Comparison of ENCODE assay signal across 21 cellular contexts in genomic region chr1:156077430-156077760, GRCh38. TPM values are rescaled to one million over a fixed set of nuclear protein-coding genes. Genes with fewer than 3 reads are reported as not detected.
DNase-seq lines count a peak whose midpoint lies in the region; ATAC-seq, FAIRE-seq and TF ChIP-seq lines count a peak whose summit lies in the region.
"Had no signal": no experiment of that assay in that cellular context is flagged by ENCODE, and none has a peak within 500 bp of the region (broad histone marks: within the 10 kb centered on the region; RNA-seq: fewer than 3 reads in every experiment).

No MANE protein-coding gene starts in this region.

- peak overlapping the region; percentile 52 for H2BK120ac ChIP-seq in H1 (replicated peaks; ENCODE audit: low read depth, low read length)

- no peak for TF ChIP-seq EP300 in H1 (IDR thresholded peaks at IDR 0.05; ENCODE audit: borderline replicate concordance in 1 of 2, low read depth in 2 of 2, low read length in 2 of 2)

- H2BK12ac ChIP-seq in H1 (ENCODE audit: low read depth, low read length) = peak overlapping the region; percentile 91; the same call in 1 of the 2 replicates

- POLR2A ChIA-PET in H1 (lab: Charles Lee; ENCODE audit: partially characterized antibody) = interaction anchor here (1.0 to 3.4 kb wide), 3 partner anchors 24 to 100 kb away, joined by 3 to 19 read pairs (median 13); partner anchors contain the start of genes ARHGEF2, LAMTOR2 and UBQLN4

- peak overlapping the region; percentile 47 to 79; a peak in 3 of 4 replicates for H3K4me2 ChIP-seq in H1 (ENCODE audit: insufficient read depth in 1 of 2, low read depth in 2 of 2, low read length in 2 of 2)

- H3K9me3 Mint-ChIP-seq in naive B cell = no peaks in the 10 kb centered on the region
- H3K9me3 Mint-ChIP-seq: stimulated activated naive CD8-positive, alpha-beta T cell treated with anti-CD3 and anti-CD28 coated beads, Interleukin-15, Interleukin-2, amounts not matched to agents 100 ng/mL and 50 ng/mL, for 24 hours had no signal

- peaks cover 8 to 36% (median 15%) of the 10 kb centered on the region in 9 donors for H3K4me1 ChIP-seq in heart right ventricle
- peaks cover 21 to 55% (median 45%) of the 10 kb centered on the region in 4 experiments for H3K4me1 ChIP-seq in H1 (replicated peaks in 1 of 4; ENCODE audit: control insufficient read depth in 3 of 4, insufficient read depth in 4 of 4, low read length in 3 of 4)
- no peaks in the 10 kb centered on the region for H3K4me1 ChIP-seq in uterus

- H3K23ac ChIP-seq in H1 (ENCODE audit: insufficient read length) = no peak overlapping the region

- H3K4me3 ChIP-seq in heart right ventricle = peak overlapping the region in 5 of 10 donors; percentile 41 to 65 (median 58)
- peak overlapping the region in 1 of 4 experiments; percentile 44; a peak in 1 of 8 replicates for H3K4me3 ChIP-seq in H1 (ENCODE audit: extremely low read depth in 1 of 4, insufficient read depth in 2 of 4, low read depth in 3 of 4, low read length in 4 of 4)
- H3K4me3 ChIP-seq in uterus = peak overlapping the region in 1 of 2 donors; percentile 52

- peak overlapping the region; percentile 93 for H2AK5ac ChIP-seq in H1 (ENCODE audit: low read depth, low read length)

- H3K9me3 ChIP-seq in heart right ventricle (no peaks in the 10 kb centered on the region), H1 (ENCODE audit: insufficient read depth in 2 of 2, low read depth in 1 of 2, low read length in 1 of 2) (no peaks in the 10 kb centered on the region), uterus (no peaks in the 10 kb centered on the region)
- H3K9me3 ChIP-seq: ovary had no signal

- peak overlapping the region; percentile 96 for H4K91ac ChIP-seq in H1 (replicated peaks; ENCODE audit: insufficient read length, low read length)

- CTCF ChIA-PET in H1 (lab: Charles Lee; ENCODE audit: partially characterized antibody) = no interaction called here

- peaks cover 21% of the 10 kb centered on the region for H3K79me1 ChIP-seq in H1 (ENCODE audit: low read depth, low read length)

- H3K27ac Mint-ChIP-seq in naive B cell = peak overlapping the region in 1 of 6 donors; percentile 77
- H3K27ac Mint-ChIP-seq: stimulated activated naive CD8-positive, alpha-beta T cell treated with anti-CD3 and anti-CD28 coated beads, Interleukin-15, Interleukin-2, amounts not matched to agents 100 ng/mL and 50 ng/mL, for 24 hours had no signal

- peak overlapping the region; percentile 91 for H3K18ac ChIP-seq in H1 (ENCODE audit: extremely low read depth, low read length)

- no peak overlapping the region for H2AFZ ChIP-seq in H1 (ENCODE audit: low read length)

- H3K4me1 Mint-ChIP-seq in naive B cell = peaks cover 13 to 21% (median 16%) of the 10 kb centered on the region in 3 donors

- intact Hi-C loops in heart right ventricle (cut with DNase I) = no loop called here
- intact Hi-C loops in Right ventricle myocardium inferior (cut with DNase I) = no loop called here
- intact Hi-C loops in uterus (cut with DNase I; ENCODE audit: low total_unique reads) = no loop called here

- H4K20me1 ChIP-seq in H1 (replicated peaks in 1 of 2; ENCODE audit: control insufficient read depth in 1 of 2, insufficient read depth in 2 of 2, low read length in 2 of 2) = peaks cover 10 to 33% of the 10 kb centered on the region in 2 experiments

- H3K4me3 Mint-ChIP-seq in naive B cell = peak overlapping the region in 6 of 8 donors; percentile 19 to 67 (median 50)
- H3K4me3 Mint-ChIP-seq: stimulated activated naive CD8-positive, alpha-beta T cell treated with anti-CD3 and anti-CD28 coated beads, Interleukin-15, Interleukin-2, amounts not matched to agents 100 ng/mL and 50 ng/mL, for 24 hours had no signal

- peak overlapping the region; percentile 92 for H2BK5ac ChIP-seq in H1 (ENCODE audit: low read depth, low read length)

- FAIRE-seq in H1 (lab: Jason Lieb, UNC) = no peak
- FAIRE-seq: A204.1, RCC 7860 had no signal

- peak overlapping the region; percentile 99 for H2BK15ac ChIP-seq in H1 (ENCODE audit: low read length)

- no peaks in the 10 kb centered on the region for H3K36me3 ChIP-seq in heart right ventricle
- peaks cover 4 to 32% (median 10%) of the 10 kb centered on the region in 4 experiments; a peak in 6 of 8 replicates for H3K36me3 ChIP-seq in H1 (ENCODE audit: control insufficient read depth in 2 of 4, insufficient read depth in 4 of 4, low read length in 3 of 4)
- no peaks in the 10 kb centered on the region for H3K36me3 ChIP-seq in uterus
- H3K36me3 ChIP-seq: ovary had no signal

- no peak overlapping the region for H4K5ac ChIP-seq in H1 (ENCODE audit: insufficient read length, low read depth, low read length)

- H3K27me3 Mint-ChIP-seq in naive B cell = peaks cover 0 to 4% (median 0%) of the 10 kb centered on the region in 3 donors

- 0 out of 2 replicates have a peak overlapping the region, but pooled peaks have one; percentile 78 for H2BK20ac ChIP-seq in H1 (ENCODE audit: low read length)

- H3K14ac ChIP-seq in H1 (ENCODE audit: insufficient read length) = no peak overlapping the region

- no peaks in the 10 kb centered on the region for H3K36me3 Mint-ChIP-seq in naive B cell

- TF ChIP-seq RAD21 in H1 (IDR thresholded peaks at IDR 0.05 in 1 of 2, conservative IDR thresholded peaks at IDR 0.05 in 1 of 2; ENCODE audit: low read depth in 2 of 2, low read length in 2 of 2) = no peak

- peaks cover 12% of the 10 kb centered on the region for H3K23me2 ChIP-seq in H1 (ENCODE audit: low read depth, low read length)

- ATAC-seq in heart right ventricle = no peak
- no peak for ATAC-seq in Right ventricle myocardium inferior
- no peak for ATAC-seq in naive B cell (ENCODE audit: low read depth in 2 of 2)
- no peak for ATAC-seq in GM21723 (IDR thresholded peaks at IDR 0.05; ENCODE audit: unreplicated experiment)

- peak overlapping the region; percentile 63 for H3K4ac ChIP-seq in H1 (replicated peaks; ENCODE audit: insufficient read length, low read depth, low read length)

- 91% methylated on average over 19 of the region's 19 CpGs for WGBS in heart right ventricle, 2 donors
- 77% methylated on average over 19 of the region's 19 CpGs; no CpG with 5 or more reads in 1 of the 2 experiments for WGBS in H1 (ENCODE audit: extremely low coverage in 1 of 2, insufficient coverage in 1 of 2, insufficient read length in 1 of 2, insufficient replicate concordance in 2 of 2, low coverage in 1 of 2, low lambda C conversion rate in 2 of 2, missing lambda C conversion rate in 1 of 2), 2 experiments

- peaks cover 19 to 63% of the 10 kb centered on the region in 2 experiments for H3K79me2 ChIP-seq in H1 (ENCODE audit: control insufficient read depth in 1 of 2, insufficient read depth in 2 of 2, low read length in 2 of 2)

- no peak for TF ChIP-seq CTCF in heart right ventricle (IDR thresholded peaks at IDR 0.05)
- TF ChIP-seq CTCF in H1 (IDR thresholded peaks at IDR 0.05; ENCODE audit: control extremely low read depth in 1 of 3, insufficient read depth in 1 of 3, low read depth in 1 of 3, low read length in 3 of 3) = no peak
- TF ChIP-seq CTCF in uterus (IDR thresholded peaks at IDR 0.05) = no peak

- peak overlapping the region in 1 of 4 experiments; percentile 26; a peak in 3 of 7 replicates for H3K9ac ChIP-seq in H1 (replicated peaks in 1 of 4; ENCODE audit: extremely low read depth in 1 of 4, low read depth in 3 of 4, low read length in 3 of 4)

- peak overlapping the region in 8 of 10 donors; percentile 2 to 77 (median 60) for H3K27ac ChIP-seq in heart right ventricle
- H3K27ac ChIP-seq in H1 (ENCODE audit: low read depth, low read length) = 0 out of 2 replicates have a peak overlapping the region, but pooled peaks have one; percentile 53
- H3K27ac ChIP-seq in uterus = peak overlapping the region; percentile 53 to 68
- H3K27ac ChIP-seq: ovary, VCaP had no signal

- no peak for TF ChIP-seq POLR2A in H1 (IDR thresholded peaks at IDR 0.05; ENCODE audit: control extremely low read depth in 1 of 2, low read depth in 2 of 2, low read length in 2 of 2)
- TF ChIP-seq POLR2A in uterus (IDR thresholded peaks at IDR 0.05) = no peak

- DNase-seq in heart right ventricle (no peak), Right ventricle myocardium inferior (ENCODE audit: missing footprints) (no peak), H1 (ENCODE audit: low read depth in 1 of 2, low spot score in 2 of 2) (no peak), naive B cell (no peak), uterus (no peak), iPS-NIHi7 (ENCODE audit: extremely low spot score) (no peak), HuH-7 (ENCODE audit: low spot score) (no peak)
- DNase-seq: activated gamma-delta T cell treated with Interleukin-2 at 50 U/mL for 16 hours, COR-L47, MV-4-11, NCI-H2029 treated with DMSO at 0.1 percent for 48 hours, NCI-H526 treated with DMSO at 0.1 percent for 48 hours, SW 1271 had no signal

- peak overlapping the region; percentile 47; the same call in 1 of the 2 replicates for H4K8ac ChIP-seq in H1 (ENCODE audit: extremely low read depth, insufficient read depth, low read length)

- H3K56ac ChIP-seq in H1 (replicated peaks; ENCODE audit: insufficient read length, low read depth, low read length) = no peak overlapping the region

- H3K27me3 ChIP-seq in heart right ventricle (peaks cover 0 to 10% (median 0%) of the 10 kb centered on the region in 7 donors), H1 (replicated peaks in 1 of 4; ENCODE audit: control insufficient read depth in 3 of 4, extremely low read depth in 1 of 4, insufficient read depth in 3 of 4, low read length in 3 of 4) (no peaks in the 10 kb centered on the region), uterus (no peaks in the 10 kb centered on the region)
- H3K27me3 ChIP-seq: ovary had no signal

RNA-seq across cellular contexts. Expression of gene MEX3A, which starts 4.9 kb away (rescaled TPM):
- under 1 TPM; 0.09 to 0.31 (median 0.19) TPM for total RNA-seq in heart right ventricle
- under 1 TPM; 0.17 to 0.29 TPM for polyA plus RNA-seq in heart right ventricle
- total RNA-seq in Right ventricle myocardium inferior = 0.24 TPM
- total RNA-seq in H1 (2021; fragmentation: NEBNext Ultra II Directional; extraction: Animal tissue kit (Norgen Biotek cat#: 25700)) = 52.4 and 54.7 TPM in 2 replicates
- 34.1 and 43.5 TPM in 2 replicates for polyA plus RNA-seq in H1 (2011; rRNA removed)
- 30.7 TPM for polyA plus RNA-seq in H1 (2011; cell fraction: cytosol; rRNA removed)
- 122 TPM for polyA plus RNA-seq in H1 (2011; cell fraction: nucleus; rRNA removed)
- polyA plus RNA-seq in H1 (2012, experiment 1 of 2) = 42.2 to 51.4 TPM (median 46.7 TPM) in 4 replicates
- polyA plus RNA-seq in H1 (2012, experiment 2 of 2) = 37.7 TPM
- polyA plus RNA-seq in H1 (2013, experiment 1 of 2) = 50.4 TPM
- 45.1 TPM for polyA plus RNA-seq in H1 (2013, experiment 2 of 2)
- polyA minus RNA-seq in H1 (2011; rRNA and poly(A)+ RNA removed) = 43.0 and 47.3 TPM in 2 replicates
- 55.2 TPM for polyA minus RNA-seq in H1 (2011; cell fraction: cytosol; rRNA and poly(A)+ RNA removed)
- 107 TPM for polyA minus RNA-seq in H1 (2011; cell fraction: nucleus; rRNA and poly(A)+ RNA removed)
- under 1 TPM in 2 of 6 donors, not detected in 4; 0.05 to 0.13 TPM for polyA plus RNA-seq in naive B cell (ENCODE audit: low read depth in 6 of 6)
- 10 to 100 TPM in 1 of 4 donors, 1 to 10 TPM in 1, under 1 TPM in 2; 0.29 to 13.3 (median 2.0) TPM for total RNA-seq in uterus

RNA-seq across cellular contexts. Expression of gene RAB25, which starts 16.4 kb away (rescaled TPM):
- under 1 TPM in 1 of 10 donors, not detected in 9; 0.50 TPM for total RNA-seq in heart right ventricle
- under 1 TPM in 1 of 2 donors, not detected in 1; 0.17 TPM for polyA plus RNA-seq in heart right ventricle
- total RNA-seq in Right ventricle myocardium inferior = not detected
- total RNA-seq in H1 (2021; fragmentation: NEBNext Ultra II Directional; extraction: Animal tissue kit (Norgen Biotek cat#: 25700)) = 34.8 and 38.5 TPM in 2 replicates
- polyA plus RNA-seq in H1 (2011; rRNA removed) = 98.2 and 117 TPM in 2 replicates
- polyA plus RNA-seq in H1 (2011; cell fraction: cytosol; rRNA removed) = 110 TPM
- 61.3 TPM for polyA plus RNA-seq in H1 (2011; cell fraction: nucleus; rRNA removed)
- polyA plus RNA-seq in H1 (2012, experiment 1 of 2) = 66.9 to 78.3 TPM (median 74.1 TPM) in 4 replicates
- polyA plus RNA-seq in H1 (2012, experiment 2 of 2) = 91.5 TPM
- 48.0 TPM for polyA plus RNA-seq in H1 (2013, experiment 1 of 2)
- 50.7 TPM for polyA plus RNA-seq in H1 (2013, experiment 2 of 2)
- polyA minus RNA-seq in H1 (2011; rRNA and poly(A)+ RNA removed) = 50.6 and 52.5 TPM in 2 replicates
- 24.8 TPM for polyA minus RNA-seq in H1 (2011; cell fraction: cytosol; rRNA and poly(A)+ RNA removed)
- polyA minus RNA-seq in H1 (2011; cell fraction: nucleus; rRNA and poly(A)+ RNA removed) = 19.2 TPM
- not detected for polyA plus RNA-seq in naive B cell (ENCODE audit: low read depth in 6 of 6)
- 1 to 10 TPM in 2 of 4 donors, not detected in 2; 5.0 to 5.5 TPM for total RNA-seq in uterus
- total RNA-seq: fibroblast of lung, lung microvascular endothelial cell had no signal
- polyA plus RNA-seq: fibroblast of lung had no signal

RNA-seq across cellular contexts. Expression of gene LAMTOR2, which starts 22.8 kb away (rescaled TPM):
- total RNA-seq in heart right ventricle (10 to 100 TPM; 49.4 to 64.9 (median 59.6) TPM), Right ventricle myocardium inferior (63.8 TPM), uterus (10 to 100 TPM; 17.3 to 97.6 (median 38.1) TPM)
- polyA plus RNA-seq in heart right ventricle (100 to 1,000 TPM in 1 of 2 donors, 10 to 100 TPM in 1; 94.3 to 105 TPM), H1 (2011; rRNA removed) (122 and 131 TPM in 2 replicates), naive B cell (ENCODE audit: low read depth in 6 of 6) (100 to 1,000 TPM in 5 of 6 donors, 10 to 100 TPM in 1; 99.5 to 139 (median 114) TPM)
- total RNA-seq in H1 (2021; fragmentation: NEBNext Ultra II Directional; extraction: Animal tissue kit (Norgen Biotek cat#: 25700)) = 50.5 and 54.7 TPM in 2 replicates
- 109 TPM for polyA plus RNA-seq in H1 (2011; cell fraction: cytosol; rRNA removed)
- 74.9 TPM for polyA plus RNA-seq in H1 (2011; cell fraction: nucleus; rRNA removed)
- 77.2 to 105 TPM (median 92.7 TPM) in 4 replicates for polyA plus RNA-seq in H1 (2012, experiment 1 of 2)
- 70.5 TPM for polyA plus RNA-seq in H1 (2012, experiment 2 of 2)
- 63.5 TPM for polyA plus RNA-seq in H1 (2013, experiment 1 of 2)
- polyA plus RNA-seq in H1 (2013, experiment 2 of 2) = 69.2 TPM
- polyA minus RNA-seq in H1 (2011; rRNA and poly(A)+ RNA removed) = 18.2 and 23.3 TPM in 2 replicates
- polyA minus RNA-seq in H1 (2011; cell fraction: cytosol; rRNA and poly(A)+ RNA removed) = 14.1 TPM
- 22.4 TPM for polyA minus RNA-seq in H1 (2011; cell fraction: nucleus; rRNA and poly(A)+ RNA removed)

RNA-seq across cellular contexts. Expression of gene UBQLN4, which starts 23.8 kb away (rescaled TPM):
- total RNA-seq in heart right ventricle = 10 to 100 TPM; 19.9 to 32.2 (median 26.2) TPM
- polyA plus RNA-seq in heart right ventricle = 10 to 100 TPM; 15.7 to 19.7 TPM
- total RNA-seq in Right ventricle myocardium inferior = 33.5 TPM
- 37.7 and 39.8 TPM in 2 replicates for total RNA-seq in H1 (2021; fragmentation: NEBNext Ultra II Directional; extraction: Animal tissue kit (Norgen Biotek cat#: 25700))
- 47.8 and 52.0 TPM in 2 replicates for polyA plus RNA-seq in H1 (2011; rRNA removed)
- 40.8 TPM for polyA plus RNA-seq in H1 (2011; cell fraction: cytosol; rRNA removed)
- 76.1 TPM for polyA plus RNA-seq in H1 (2011; cell fraction: nucleus; rRNA removed)
- polyA plus RNA-seq in H1 (2012, experiment 1 of 2) = 42.4 to 49.0 TPM (median 44.7 TPM) in 4 replicates
- polyA plus RNA-seq in H1 (2012, experiment 2 of 2) = 40.6 TPM
- 26.1 TPM for polyA plus RNA-seq in H1 (2013, experiment 1 of 2)
- polyA plus RNA-seq in H1 (2013, experiment 2 of 2) = 26.7 TPM
- polyA minus RNA-seq in H1 (2011; rRNA and poly(A)+ RNA removed) = 48.9 and 53.6 TPM in 2 replicates
- polyA minus RNA-seq in H1 (2011; cell fraction: cytosol; rRNA and poly(A)+ RNA removed) = 31.0 TPM
- polyA minus RNA-seq in H1 (2011; cell fraction: nucleus; rRNA and poly(A)+ RNA removed) = 29.2 TPM
- polyA plus RNA-seq in naive B cell (ENCODE audit: low read depth in 6 of 6) = 1 to 10 TPM; 4.7 to 9.0 (median 6.1) TPM
- 10 to 100 TPM in 2 of 4 donors, 1 to 10 TPM in 2; 2.6 to 47.0 (median 12.8) TPM for total RNA-seq in uterus

RNA-seq across cellular contexts. Expression of gene LMNA, which starts 37.1 kb away (rescaled TPM):
- total RNA-seq in heart right ventricle = 100 to 1,000 TPM; 213 to 554 (median 267) TPM
- 100 to 1,000 TPM; 286 to 356 TPM for polyA plus RNA-seq in heart right ventricle
- 288 TPM for total RNA-seq in Right ventricle myocardium inferior
- 46.8 and 48.0 TPM in 2 replicates for total RNA-seq in H1 (2021; fragmentation: NEBNext Ultra II Directional; extraction: Animal tissue kit (Norgen Biotek cat#: 25700))
- polyA plus RNA-seq in H1 (2011; rRNA removed) = 25.8 and 38.3 TPM in 2 replicates
- 33.6 TPM for polyA plus RNA-seq in H1 (2011; cell fraction: cytosol; rRNA removed)
- polyA plus RNA-seq in H1 (2011; cell fraction: nucleus; rRNA removed) = 78.1 TPM
- polyA plus RNA-seq in H1 (2012, experiment 1 of 2) = 36.7 to 43.4 TPM (median 39.1 TPM) in 4 replicates
- 56.7 TPM for polyA plus RNA-seq in H1 (2012, experiment 2 of 2)
- 34.7 TPM for polyA plus RNA-seq in H1 (2013, experiment 1 of 2)
- polyA plus RNA-seq in H1 (2013, experiment 2 of 2) = 32.6 TPM
- polyA minus RNA-seq in H1 (2011; rRNA and poly(A)+ RNA removed) = 15.1 and 20.9 TPM in 2 replicates
- polyA minus RNA-seq in H1 (2011; cell fraction: cytosol; rRNA and poly(A)+ RNA removed) = 33.7 TPM
- polyA minus RNA-seq in H1 (2011; cell fraction: nucleus; rRNA and poly(A)+ RNA removed) = 28.1 TPM
- 1 to 10 TPM in 4 of 6 donors, under 1 TPM in 2; 0.33 to 3.0 (median 1.4) TPM for polyA plus RNA-seq in naive B cell (ENCODE audit: low read depth in 6 of 6)
- 100 to 1,000 TPM; 245 to 533 (median 373) TPM for total RNA-seq in uterus
